1 cellular context compared by ENCODE assay signal in genomic region chr13:50125556-50126377, GRCh38.
TF ChIP-seq lines count a peak whose summit lies in the region.

No MANE protein-coding gene starts in this region.

TF ChIP-seq in HEK293, 187 proteins besides CTCF, POLR2A, EP300 and RAD21 (continued from another document and continues in another):
- TF ChIP-seq PRDM10 (tag by site-specific recombination; IDR thresholded peaks at IDR 0.05): no peak
- TF ChIP-seq SP7 (tag by site-specific recombination; IDR thresholded peaks at IDR 0.05): peak; percentile 75
- TF ChIP-seq ZNF221 (tag by site-specific recombination; IDR thresholded peaks at IDR 0.05; ENCODE audit: borderline replicate concordance): no peak
- TF ChIP-seq YY2 (tag by site-specific recombination; IDR thresholded peaks at IDR 0.05): no peak
- TF ChIP-seq HOXA7 (CRISPR knock-in tag; IDR thresholded peaks at IDR 0.05; ENCODE audit: borderline replicate concordance): no peak
- no peak for TF ChIP-seq ZNF548 (tag by site-specific recombination; IDR thresholded peaks at IDR 0.05)
- peak; percentile 50 for TF ChIP-seq ZNF76 (tag by site-specific recombination; IDR thresholded peaks at IDR 0.05; ENCODE audit: borderline replicate concordance, low read depth)
- no peak for TF ChIP-seq RBAK (tag by site-specific recombination; IDR thresholded peaks at IDR 0.05)
- no peak for TF ChIP-seq ZSCAN18 (tag by site-specific recombination; IDR thresholded peaks at IDR 0.05)
- TF ChIP-seq ZNF266 (tag by site-specific recombination; IDR thresholded peaks at IDR 0.05; ENCODE audit: low read depth): no peak
- no peak; the same call in 1 of the 2 replicates for TF ChIP-seq ZFP69B (tag by site-specific recombination; IDR thresholded peaks at IDR 0.05)
- TF ChIP-seq ZNF585B (tag by site-specific recombination; IDR thresholded peaks at IDR 0.05): 0 out of 2 replicates have a peak, but pooled peaks have one; percentile 19
- TF ChIP-seq ZNF2 (tag by site-specific recombination; IDR thresholded peaks at IDR 0.05): peak; percentile 86
- TF ChIP-seq ZNF214 (tag by site-specific recombination; IDR thresholded peaks at IDR 0.05; ENCODE audit: borderline replicate concordance): no peak
- TF ChIP-seq BCL6B (tag by site-specific recombination; IDR thresholded peaks at IDR 0.05): no peak
- no peak for TF ChIP-seq ZNF707 (tag by site-specific recombination; IDR thresholded peaks at IDR 0.05)
- TF ChIP-seq ZNF529 (tag by site-specific recombination; IDR thresholded peaks at IDR 0.05; ENCODE audit: insufficient replicate concordance): no peak
- no peak for TF ChIP-seq ZNF426 (tag by site-specific recombination; IDR thresholded peaks at IDR 0.05)
- no peak for TF ChIP-seq ZNF621 (tag by site-specific recombination; IDR thresholded peaks at IDR 0.05)
- no peak for TF ChIP-seq ZNF16 (tag by site-specific recombination; IDR thresholded peaks at IDR 0.05; ENCODE audit: low read depth)
- no peak for TF ChIP-seq BCL11A (tag by site-specific recombination; IDR thresholded peaks at IDR 0.05; ENCODE audit: low read depth)
- TF ChIP-seq ZNF202 (tag by site-specific recombination; IDR thresholded peaks at IDR 0.05; ENCODE audit: borderline replicate concordance): no peak; the same call in 1 of the 2 replicates
- TF ChIP-seq ELK4 (IDR thresholded peaks at IDR 0.05; ENCODE audit: borderline replicate concordance, low read depth, low read length): no peak
- no peak for TF ChIP-seq ZBTB49 (tag by site-specific recombination; IDR thresholded peaks at IDR 0.05; ENCODE audit: low read depth)
- TF ChIP-seq ZNF580 (tag by site-specific recombination; IDR thresholded peaks at IDR 0.05): no peak
- no peak for TF ChIP-seq ZNF518A (tag by site-specific recombination; conservative IDR thresholded peaks at IDR 0.05; ENCODE audit: low read depth)
- TF ChIP-seq ZBTB6 (tag by site-specific recombination; IDR thresholded peaks at IDR 0.05): no peak
- peak; percentile 58; the same call in 1 of the 2 replicates for TF ChIP-seq ZNF394 (tag by site-specific recombination; IDR thresholded peaks at IDR 0.05; ENCODE audit: borderline replicate concordance)
- TF ChIP-seq ZBTB20 (tag by site-specific recombination; IDR thresholded peaks at IDR 0.05): peak; percentile 66
- TF ChIP-seq ZNF391 (tag by site-specific recombination; IDR thresholded peaks at IDR 0.05; ENCODE audit: borderline replicate concordance, low read depth): peak; percentile 33; the same call in 1 of the 2 replicates
- TF ChIP-seq REPIN1 (tag by site-specific recombination; IDR thresholded peaks at IDR 0.05; ENCODE audit: low read depth): no peak; the same call in 1 of the 2 replicates
- TF ChIP-seq ZNF544 (tag by site-specific recombination; IDR thresholded peaks at IDR 0.05): no peak
- TF ChIP-seq ZBTB48 (tag by site-specific recombination; IDR thresholded peaks at IDR 0.05): no peak
- no peak for TF ChIP-seq ZNF623 (tag by site-specific recombination; IDR thresholded peaks at IDR 0.05)
- TF ChIP-seq ZIC2 (tag by site-specific recombination; IDR thresholded peaks at IDR 0.05): peak; percentile 27; the same call in 1 of the 2 replicates
- no peak for TF ChIP-seq ZNF473 (tag by site-specific recombination; IDR thresholded peaks at IDR 0.05)
- TF ChIP-seq ZBTB1 (tag by site-specific recombination; IDR thresholded peaks at IDR 0.05): peak; percentile 89; the same call in 1 of the 2 replicates
- TF ChIP-seq ZNF677 (tag by site-specific recombination; IDR thresholded peaks at IDR 0.05): peak; percentile 50; the same call in 1 of the 2 replicates
- no peak for TF ChIP-seq ZNF18 (tag by site-specific recombination; IDR thresholded peaks at IDR 0.05)
- TF ChIP-seq ZFP41 (tag by site-specific recombination; IDR thresholded peaks at IDR 0.05; ENCODE audit: borderline replicate concordance): no peak
- no peak for TF ChIP-seq ZNF549 (tag by site-specific recombination; IDR thresholded peaks at IDR 0.05)
- TF ChIP-seq GLIS1 (tag by site-specific recombination; IDR thresholded peaks at IDR 0.05): peak; percentile 76
- peak; percentile 90 for TF ChIP-seq EGR2 (tag by site-specific recombination; IDR thresholded peaks at IDR 0.05; ENCODE audit: low read depth)
- no peak for TF ChIP-seq GLI2 (tag by site-specific recombination; IDR thresholded peaks at IDR 0.05; ENCODE audit: borderline replicate concordance, low read depth)
- peak; percentile 82; the same call in 1 of the 2 replicates for TF ChIP-seq ZNF121 (tag by site-specific recombination; IDR thresholded peaks at IDR 0.05)
- no peak for TF ChIP-seq MZF1 (tag by site-specific recombination; IDR thresholded peaks at IDR 0.05; ENCODE audit: borderline replicate concordance)
